In genomic region chr1:248243204-248243603, GRCh38 we compare ENCODE assay signal across 7 cellular contexts. TPM values are rescaled to one million over a fixed set of nuclear protein-coding genes. Genes with fewer than 3 reads are reported as not detected.
DNase-seq lines count a peak whose midpoint lies in the region; ATAC-seq and TF ChIP-seq lines count a peak whose summit lies in the region.

No MANE protein-coding gene starts in this region.

- DNase-seq in NCI-H510A (lab: John Stamatoyannopoulos, UW) (peak; percentile 3), iris pigment epithelial cell (ENCODE audit: low read depth) (peak; percentile 17), prostate gland (ENCODE audit: low spot score) (no peak)
- DNase-seq in activated T-cell treated with anti-CD3 and anti-CD28 coated beads, Interleukin-2, amount 50 U/mL, for 1 hour: peak; percentile 18

- intact Hi-C loops in prostate gland (cut with DNase I): no loop called here

- ATAC-seq in GM19328 (IDR thresholded peaks at IDR 0.05; ENCODE audit: unreplicated experiment): peak; percentile 83
- ATAC-seq in HG03135 (IDR thresholded peaks at IDR 0.05; ENCODE audit: unreplicated experiment): peak; percentile 82

- no peaks in the 10 kb centered on the region for H3K4me1 ChIP-seq in DOHH2 (ENCODE audit: control insufficient read depth, low read length)
- H3K4me1 ChIP-seq in prostate gland (replicated peaks): no peaks in the 10 kb centered on the region

- H3K9me3 ChIP-seq in DOHH2 (ENCODE audit: control insufficient read depth, insufficient read depth, low read length) (no peaks in the 10 kb centered on the region), prostate gland (no peaks in the 10 kb centered on the region)

- no peak overlapping the region for H3K4me2 ChIP-seq in DOHH2 (ENCODE audit: low read length)

- H3K27ac ChIP-seq in DOHH2 (ENCODE audit: low read depth, low read length): no peak overlapping the region
- H3K27ac ChIP-seq in prostate gland: no peak overlapping the region

- H3F3A ChIP-seq in DOHH2 (ENCODE audit: control insufficient read depth, insufficient read depth): no peaks in the 10 kb centered on the region

- peak; percentile 72 for TF ChIP-seq CTCF in DOHH2 (IDR thresholded peaks at IDR 0.05; ENCODE audit: low read depth, low read length, poor library complexity, severe bottlenecking)
- peak in 2 of 4 experiments; percentile 33 to 43 for TF ChIP-seq CTCF in prostate gland (IDR thresholded peaks at IDR 0.05)

- H3K4me3 ChIP-seq in DOHH2 (ENCODE audit: low read length) (no peak overlapping the region), prostate gland (no peak overlapping the region)

- no peaks in the 10 kb centered on the region for H3K27me3 ChIP-seq in DOHH2 (ENCODE audit: control insufficient read depth, low read length)
- H3K27me3 ChIP-seq in prostate gland (replicated peaks; ENCODE audit: insufficient read depth): no peaks in the 10 kb centered on the region

- no peaks in the 10 kb centered on the region for H3K79me2 ChIP-seq in DOHH2 (ENCODE audit: control insufficient read depth, low read length)

- H3K9me2 ChIP-seq in DOHH2 (replicated peaks; ENCODE audit: control insufficient read depth, low read length): no peaks in the 10 kb centered on the region

- H3K36me3 ChIP-seq in DOHH2 (ENCODE audit: control insufficient read depth, low read length): no peaks in the 10 kb centered on the region
- H3K36me3 ChIP-seq in prostate gland: no peaks in the 10 kb centered on the region

- WGBS in prostate gland: 16% methylated on average over 14 of the region's 14 CpGs

- 0 out of 2 replicates have a peak, but pooled peaks cover 3% of the 10 kb centered on the region for H4K20me1 ChIP-seq in DOHH2 (ENCODE audit: control insufficient read depth, insufficient read depth, low read depth, low read length)

- no peak for TF ChIP-seq POLR2A in prostate gland (IDR thresholded peaks at IDR 0.05)

RNA-seq across cellular contexts. Expression of gene OR2M4, which starts 12.0 kb away (rescaled TPM):
- total RNA-seq in prostate gland: under 1 TPM in 1 of 2 donors, not detected in 1; 0.11 TPM

RNA-seq across cellular contexts. Expression of gene OR2T33, which starts 34.6 kb away (rescaled TPM):
- total RNA-seq in prostate gland: not detected

RNA-seq across cellular contexts. Expression of gene OR2M3, which starts 46.1 kb away (rescaled TPM):
- under 1 TPM in 1 of 2 donors, not detected in 1; 0.06 TPM for total RNA-seq in prostate gland
